Comparison of ENCODE assay signal across 7 cellular contexts in the genomic region with DNA sequence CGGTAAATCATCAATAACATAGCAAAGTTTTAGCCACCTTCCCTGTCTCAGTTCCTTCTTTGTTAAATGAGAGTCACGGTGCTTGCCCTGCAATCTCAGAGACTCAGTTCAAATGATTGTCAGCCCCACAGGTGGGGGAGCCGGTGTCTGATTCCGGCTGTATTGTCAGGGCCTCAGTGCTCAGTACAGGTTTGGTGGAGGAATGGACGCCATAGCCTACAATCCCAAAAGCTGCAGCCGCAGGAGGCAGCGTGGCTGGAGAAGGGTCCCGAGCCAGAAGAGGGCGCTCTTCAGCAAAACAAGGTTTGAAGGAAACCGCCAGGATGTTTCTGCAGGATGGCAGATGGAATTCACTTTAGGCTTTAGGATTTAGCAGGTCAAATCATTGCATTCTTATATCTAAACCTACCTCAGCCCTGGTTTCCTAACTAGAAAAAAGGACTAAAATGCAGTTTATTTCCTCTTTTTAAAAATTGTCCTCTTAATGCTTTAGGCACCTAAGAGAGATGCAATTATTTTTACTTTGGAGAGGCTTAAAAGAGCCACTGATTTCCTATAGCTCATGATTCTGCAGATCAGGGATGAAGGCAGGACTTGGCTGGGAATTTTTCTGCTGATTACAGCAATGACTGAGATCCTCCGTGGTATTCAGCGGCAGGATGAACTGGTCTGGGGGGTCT. TPM values are rescaled to one million over a fixed set of nuclear protein-coding genes. Genes with fewer than 3 reads are reported as not detected.
DNase-seq lines count a peak whose midpoint lies in the region; ATAC-seq and TF ChIP-seq lines count a peak whose summit lies in the region.

No MANE protein-coding gene starts in this region.

- H3K27me3 Mint-ChIP-seq in T-helper 17 cell = peaks cover 6% of the 10 kb centered on the region

- DNase-seq in GM13976 (ENCODE audit: low spot score) (peak; percentile 62), NCI-H1694 treated with DMSO at 0.1 percent for 48 hours (lab: John Stamatoyannopoulos, UW) (peak; percentile 95), T-helper 17 cell (peak; percentile 51 to 64 (median 55)), adrenal gland (peak; percentile 79 to 95 (median 89)), left cardiac atrium (peak; percentile 90), renal cortical epithelial cell (ENCODE audit: low read depth) (peak; percentile 65)

- TF ChIP-seq CTCF in GM13976 (IDR thresholded peaks at IDR 0.05; ENCODE audit: borderline replicate concordance, control extremely low read depth, extremely low read depth, insufficient read depth, missing control alignments) = peak; percentile 92
- TF ChIP-seq CTCF in adrenal gland (IDR thresholded peaks at IDR 0.05) = peak; percentile 81 to 94 (median 91)

- H3K9me3 ChIP-seq in T-helper 17 cell (ENCODE audit: control insufficient read depth, low read length, poor library complexity, severe bottlenecking) = no peaks in the 10 kb centered on the region
- H3K9me3 ChIP-seq in adrenal gland (replicated peaks in 1 of 3) = no peaks in the 10 kb centered on the region

- intact Hi-C loops in adrenal gland (cut with DNase I) (loop anchor here (5.0 kb wide), 2 partner anchors 119 to 179 kb away; a partner anchor contains a TSS), left cardiac atrium (cut with DNase I) (loop anchor here (1.0 to 5.0 kb wide), 3 partner anchors 179 to 254 kb away; no protein-coding TSS in a partner anchor)

- no peaks in the 10 kb centered on the region for H3K36me3 Mint-ChIP-seq in T-helper 17 cell (ENCODE audit: low read depth)

- ATAC-seq in T-helper 17 cell (peak; percentile 72), left cardiac atrium (peak; percentile 50 to 54), HG02981 (IDR thresholded peaks at IDR 0.05; ENCODE audit: unreplicated experiment) (no peak)

- no peak for TF ChIP-seq POLR2A in adrenal gland (IDR thresholded peaks at IDR 0.05)

- H3K27me3 ChIP-seq in adrenal gland = no peaks in the 10 kb centered on the region

- H3K4me3 Mint-ChIP-seq in T-helper 17 cell = no peak overlapping the region

- H3K27ac ChIP-seq in adrenal gland = no peak overlapping the region

- peaks cover 10% of the 10 kb centered on the region for H3K4me1 Mint-ChIP-seq in T-helper 17 cell

- peaks cover 0 to 10% of the 10 kb centered on the region in 2 donors for H3K4me1 ChIP-seq in adrenal gland (replicated peaks in 1 of 2)

- no peak overlapping the region for H3K4me3 ChIP-seq in adrenal gland

- H3K36me3 ChIP-seq in adrenal gland (replicated peaks in 1 of 2) = no peaks in the 10 kb centered on the region

- WGBS in adrenal gland, 4 donors = 15 to 34% (median 17%) methylated on average over 6 to 12 of the region's 12 CpGs

- H3K27ac Mint-ChIP-seq in T-helper 17 cell = no peak overlapping the region

- in situ Hi-C loops in GM13976 (cut with MboI; ENCODE audit: low sequenced_read_pairs, unreplicated experiment) = loop anchor here (5.0 to 10.0 kb wide), 3 partner anchors 147 to 339 kb away; no protein-coding TSS in a partner anchor

RNA-seq across cellular contexts. Expression of a gene that starts 29.2 kb away (rescaled TPM):
- total RNA-seq in T-helper 17 cell = 1,000 to 10,000 TPM; 2,179 to 4,074 TPM
- total RNA-seq in adrenal gland = 100 to 1,000 TPM in 5 of 8 donors, 10 to 100 TPM in 3; 47.9 to 393 (median 152) TPM
- 100 to 1,000 TPM in 2 of 3 donors, 10 to 100 TPM in 1; 63.2 to 129 (median 107) TPM for polyA plus RNA-seq in adrenal gland
- total RNA-seq in left cardiac atrium = 100 to 1,000 TPM in 1 of 2 donors, 10 to 100 TPM in 1; 69.4 to 160 TPM
- 0.87 and 80.4 TPM in 2 replicates for total RNA-seq in renal cortical epithelial cell

Comparison
In these comparisons a context has a peak if more than half of its experiments do, and no peak if none do; other contexts are left out.
1. RNA of a gene that starts 29.2 kb away (total RNA-seq): 2,179 to 4,074 TPM in T-helper 17 cell; 47.9 to 393 TPM in adrenal gland, 69.4 to 160 TPM in left cardiac atrium and 0.87 to 80.4 TPM in renal cortical epithelial cell; every median in the first group is over 4 times any median in the second.
2. Peak in every context shown above with its lines, with median percentiles within 50 percentile points of each other: DNase-seq.